Comparison of ENCODE assay signal across 8 cellular contexts in genomic region chr12:66409195-66409871, GRCh38.
DNase-seq lines count a peak whose midpoint lies in the region; ATAC-seq, FAIRE-seq and TF ChIP-seq lines count a peak whose summit lies in the region.

No MANE protein-coding gene starts in this region.

- no peak for FAIRE-seq in D721Med (lab: Jason Lieb, UNC)

- ATAC-seq in HG02840 (IDR thresholded peaks at IDR 0.05; ENCODE audit: low FRiP score, unreplicated experiment) = no peak

- DNase-seq in D721Med (ENCODE audit: insufficient read length, low spot score) (no peak), H4 (ENCODE audit: low spot score) (peak; percentile 36), NCI-H82 (lab: John Stamatoyannopoulos, UW) (peak; percentile 70), cardiac muscle cell (ENCODE audit: low read depth in 1 of 2, low spot score in 1 of 2) (peak; percentile 42 to 90), middle frontal gyrus (ENCODE audit: extremely low spot score, low spot score) (no peak)
- DNase-seq in activated naive CD4-positive, alpha-beta T cell treated with Interleukin-2 at 50 U/mL for 16 hours = peak; percentile 24
- DNase-seq in stimulated activated CD4-positive, alpha-beta T cell treated with anti-CD3 and anti-CD28 coated beads, Interleukin-15, amount 100 ng/mL, for 48 hours (ENCODE audit: low read depth in 2 of 2) = peak; percentile 9 to 25

- no peaks in the 10 kb centered on the region for H3K9me3 ChIP-seq in cardiac muscle cell (ENCODE audit: low read depth)

- H3K4me3 ChIP-seq in cardiac muscle cell = no peak overlapping the region

- TF ChIP-seq CTCF in D721Med (IDR thresholded peaks at IDR 0.05; ENCODE audit: insufficient read depth, missing control alignments) (peak; percentile 57), cardiac muscle cell (IDR thresholded peaks at IDR 0.05; ENCODE audit: low read depth, low read length) (peak; percentile 77)

- H3K27ac ChIP-seq in cardiac muscle cell = no peak overlapping the region

- no peaks in the 10 kb centered on the region for H3K27me3 ChIP-seq in cardiac muscle cell

- H3K36me3 ChIP-seq in cardiac muscle cell = no peaks in the 10 kb centered on the region

- H3K4me1 ChIP-seq in cardiac muscle cell (ENCODE audit: low read depth) = no peaks in the 10 kb centered on the region

Comparison
In these comparisons a context has a peak if more than half of its experiments do, and no peak if none do; other contexts are left out.
1. DNase-seq: peak in H4 (single experiment), NCI-H82 (single experiment), activated naive CD4-positive, alpha-beta T cell treated with Interleukin-2 at 50 U/mL for 16 hours (single experiment), cardiac muscle cell (2 of 2) and stimulated activated CD4-positive, alpha-beta T cell treated with anti-CD3 and anti-CD28 coated beads, Interleukin-15, amount 100 ng/mL, for 48 hours (2 of 2); none in D721Med (single experiment) and middle frontal gyrus (single experiment).